Comparison of ENCODE assay signal across 1 cellular context in genomic region chr2:213247566-213247965, GRCh38.
TF ChIP-seq lines count a peak whose summit lies in the region.

No MANE protein-coding gene starts in this region.

TF ChIP-seq in HCT116, 20 proteins besides CTCF, POLR2A, EP300 and RAD21:
- no peak for TF ChIP-seq ZFX (IDR thresholded peaks at IDR 0.05)
- no peak for TF ChIP-seq MAX (IDR thresholded peaks at IDR 0.05)
- TF ChIP-seq ZNF274 (IDR thresholded peaks at IDR 0.05; ENCODE audit: low read depth, low read length), result no peak
- TF ChIP-seq, protein P1, sequence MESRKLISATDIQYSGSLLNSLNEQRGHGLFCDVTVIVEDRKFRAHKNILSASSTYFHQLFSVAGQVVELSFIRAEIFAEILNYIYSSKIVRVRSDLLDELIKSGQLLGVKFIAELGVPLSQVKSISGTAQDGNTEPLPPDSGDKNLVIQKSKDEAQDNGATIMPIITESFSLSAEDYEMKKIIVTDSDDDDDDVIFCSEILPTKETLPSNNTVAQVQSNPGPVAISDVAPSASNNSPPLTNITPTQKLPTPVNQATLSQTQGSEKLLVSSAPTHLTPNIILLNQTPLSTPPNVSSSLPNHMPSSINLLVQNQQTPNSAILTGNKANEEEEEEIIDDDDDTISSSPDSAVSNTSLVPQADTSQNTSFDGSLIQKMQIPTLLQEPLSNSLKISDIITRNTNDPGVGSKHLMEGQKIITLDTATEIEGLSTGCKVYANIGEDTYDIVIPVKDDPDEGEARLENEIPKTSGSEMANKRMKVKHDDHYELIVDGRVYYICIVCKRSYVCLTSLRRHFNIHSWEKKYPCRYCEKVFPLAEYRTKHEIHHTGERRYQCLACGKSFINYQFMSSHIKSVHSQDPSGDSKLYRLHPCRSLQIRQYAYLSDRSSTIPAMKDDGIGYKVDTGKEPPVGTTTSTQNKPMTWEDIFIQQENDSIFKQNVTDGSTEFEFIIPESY (IDR thresholded peaks at IDR 0.05; ENCODE audit: extremely low read depth, insufficient replicate concordance, low read length), result no peak
- no peak for TF ChIP-seq EGR1 (IDR thresholded peaks at IDR 0.05; ENCODE audit: low read depth)
- no peak for TF ChIP-seq TCF7L2 (IDR thresholded peaks at IDR 0.05; ENCODE audit: borderline replicate concordance, extremely low read depth, insufficient read depth, insufficient read length)
- TF ChIP-seq SRF (IDR thresholded peaks at IDR 0.05; ENCODE audit: low read depth), result no peak
- no peak for TF ChIP-seq JUND (IDR thresholded peaks at IDR 0.05)
- TF ChIP-seq SIN3A (IDR thresholded peaks at IDR 0.05; ENCODE audit: low read depth), result no peak
- no peak for TF ChIP-seq POLR2AphosphoS5 (IDR thresholded peaks at IDR 0.05; ENCODE audit: low read depth, low read length)
- TF ChIP-seq SP1 (IDR thresholded peaks at IDR 0.05; ENCODE audit: low read depth), result no peak
- TF ChIP-seq CBX3 (IDR thresholded peaks at IDR 0.05; ENCODE audit: low read depth), result no peak
TF ChIP-seq in HCT116: peak in this region for 0.
